Comparison of ENCODE assay signal across 19 cellular contexts in genomic region chr16:14128097-14128496, GRCh38. TPM values are rescaled to one million over a fixed set of nuclear protein-coding genes. Genes with fewer than 3 reads are reported as not detected.
DNase-seq lines count a peak whose midpoint lies in the region; ATAC-seq and TF ChIP-seq lines count a peak whose summit lies in the region.
"Had no signal": no experiment of that assay in that cellular context is flagged by ENCODE, and none has a peak within 500 bp of the region (broad histone marks: within the 10 kb centered on the region; RNA-seq: fewer than 3 reads in every experiment).

No MANE protein-coding gene starts in this region.

- CTCF ChIA-PET in WTC11 (lab: Charles Lee): no interaction called here

- H3T11ph ChIP-seq in H9 (ENCODE audit: low read length): no peak overlapping the region

- no peak overlapping the region for H4K5ac ChIP-seq in H9 (ENCODE audit: insufficient read length, low read depth, low read length)

- no peak for DNase-seq in H9
- no peak for DNase-seq in WTC11 (ENCODE audit: low spot score)
- peak; percentile 12 for DNase-seq in dedifferentiated amniotic fluid mesenchymal stem cell (ENCODE audit: extremely low spot score)
- no peak for DNase-seq in natural killer cell
- DNase-seq in spleen: no peak
- no peak for DNase-seq in hepatic stellate cell (ENCODE audit: low spot score)
- DNase-seq in medulla oblongata (ENCODE audit: extremely low spot score): no peak
- DNase-seq: 8988T; ACHN; BE2C; C1 segment of cervical spinal cord; Caco-2; Calu3; CD4-positive, alpha-beta memory T cell; CD4-positive, CD25-positive, alpha-beta regulatory T cell; DMS79 treated with DMSO at 0.1 percent for 48 hours; GF-D8 had no signal

- no peaks in the 10 kb centered on the region for H3K4me1 ChIP-seq in H9 (ENCODE audit: insufficient read depth, low read length)
- peaks cover 0 to 16% (median 0%) of the 10 kb centered on the region in 6 donors for H3K4me1 ChIP-seq in spleen
- H3K4me1 ChIP-seq: BE2C, BLaER1 had no signal

- H3K23me2 ChIP-seq in H9 (ENCODE audit: insufficient read length, low read depth, low read length, poor library complexity, severe bottlenecking): no peaks in the 10 kb centered on the region

- no peaks in the 10 kb centered on the region for H4K20me1 ChIP-seq in H9 (ENCODE audit: control insufficient read depth, insufficient read depth, insufficient read length)

- H3K27me3 ChIP-seq in H9 (ENCODE audit: insufficient read depth, low read length): no peaks in the 10 kb centered on the region
- H3K27me3 ChIP-seq in spleen (replicated peaks in 1 of 7): no peaks in the 10 kb centered on the region
- H3K27me3 ChIP-seq: BE2C, BLaER1 had no signal

- no peak overlapping the region for H3K4ac ChIP-seq in H9 (ENCODE audit: low read depth, low read length)

- POLR2A ChIA-PET in WTC11 (lab: Charles Lee): no interaction called here

- H3K9me3 ChIP-seq in H9 (ENCODE audit: control insufficient read depth, low read depth, low read length) (no peaks in the 10 kb centered on the region), spleen (no peaks in the 10 kb centered on the region)
- H3K9me3 ChIP-seq: BE2C, Caco-2 had no signal

- H2BK120ac ChIP-seq in H9 (ENCODE audit: low read depth, low read length, poor library complexity, severe bottlenecking): no peak overlapping the region

- ATAC-seq in WTC11: no peak
- ATAC-seq in natural killer cell: no peak

- H3K18ac ChIP-seq in H9 (ENCODE audit: insufficient read length, low read depth, low read length): no peak overlapping the region

- no peak overlapping the region for H2BK15ac ChIP-seq in H9 (ENCODE audit: low read depth, low read length)

- no peaks in the 10 kb centered on the region for H3K36me3 ChIP-seq in spleen
- H3K36me3 ChIP-seq: BE2C had no signal

- H3K79me1 ChIP-seq in H9 (ENCODE audit: insufficient read depth, low read depth, low read length, poor library complexity, severe bottlenecking): peaks cover 6% of the 10 kb centered on the region

- TF ChIP-seq CTCF in H9 (conservative IDR thresholded peaks at IDR 0.05) (no peak), WTC11 (IDR thresholded peaks at IDR 0.05) (no peak), natural killer cell (IDR thresholded peaks at IDR 0.05) (no peak), spleen (IDR thresholded peaks at IDR 0.05 in 8 of 11, conservative IDR thresholded peaks at IDR 0.05 in 3 of 11) (no peak)

- H3K4me2 ChIP-seq in H9 (ENCODE audit: insufficient read depth, insufficient read length, low read length): no peak overlapping the region
- H3K4me2 ChIP-seq: BLaER1 had no signal

- no CpG with 5 or more reads among the region's 5 CpGs for WGBS in H9 (ENCODE audit: extremely low coverage, insufficient read length, low lambda C conversion rate)
- 93 to 98% (median 95%) methylated on average over 5 of the region's 5 CpGs for WGBS in spleen, 5 donors

- no peak overlapping the region for H3K4me3 Mint-ChIP-seq in H9
- no peak overlapping the region for H3K4me3 Mint-ChIP-seq in WTC11
- no peak overlapping the region for H3K4me3 Mint-ChIP-seq in natural killer cell
- H3K4me3 Mint-ChIP-seq: CD14-positive monocyte; CD4-positive, alpha-beta memory T cell; CD4-positive, CD25-positive, alpha-beta regulatory T cell had no signal

- no peak overlapping the region for H4K91ac ChIP-seq in H9 (ENCODE audit: insufficient read length, low read depth, low read length)

- H3K9ac ChIP-seq in H9 (ENCODE audit: extremely low read depth, insufficient read length, low read length): no peak overlapping the region
- H3K9ac ChIP-seq: BLaER1 had no signal

- no peak overlapping the region for H2AFZ ChIP-seq in H9 (ENCODE audit: low read length)

- H3K4me1 Mint-ChIP-seq in H9 (peaks cover 19 to 21% of the 10 kb centered on the region in 2 experiments), WTC11 (peaks cover 23% of the 10 kb centered on the region), natural killer cell (peaks cover 0 to 5% of the 10 kb centered on the region in 2 donors)
- H3K4me1 Mint-ChIP-seq: CD14-positive monocyte had no signal

- no peak overlapping the region for H2AK5ac ChIP-seq in H9 (ENCODE audit: insufficient read length, low read length)

- no peaks in the 10 kb centered on the region for H3K9me3 Mint-ChIP-seq in H9
- H3K9me3 Mint-ChIP-seq in WTC11: no peaks in the 10 kb centered on the region
- no peaks in the 10 kb centered on the region for H3K9me3 Mint-ChIP-seq in natural killer cell

- no peak overlapping the region for H3K4me3 ChIP-seq in spleen
- H3K4me3 ChIP-seq: BLaER1 had no signal

- no peak overlapping the region for H3K27ac ChIP-seq in H9 (ENCODE audit: insufficient read length, low read depth, low read length)
- H3K27ac ChIP-seq in spleen: no peak overlapping the region
- H3K27ac ChIP-seq: BLaER1 had no signal

- H2BK12ac ChIP-seq in H9 (ENCODE audit: insufficient read length, low read depth, low read length): no peak overlapping the region

- peaks cover 0 to 3% (median 0%) of the 10 kb centered on the region in 3 experiments; a peak in 2 of 7 replicates for H3K36me3 Mint-ChIP-seq in H9 (ENCODE audit: insufficient read depth in 1 of 3, low read depth in 3 of 3)
- H3K36me3 Mint-ChIP-seq in WTC11: no peaks in the 10 kb centered on the region
- H3K36me3 Mint-ChIP-seq in natural killer cell: no peaks in the 10 kb centered on the region
- H3K36me3 Mint-ChIP-seq: CD14-positive monocyte had no signal

- H2BK5ac ChIP-seq in H9 (ENCODE audit: insufficient read length, low read length): no peak overlapping the region

- H3K23ac ChIP-seq in H9 (ENCODE audit: insufficient read length, low read depth, low read length): no peak overlapping the region

- no peaks in the 10 kb centered on the region; the same call in 1 of the 2 replicates for H3K79me2 ChIP-seq in H9 (ENCODE audit: insufficient read depth, low read length)

- no peak overlapping the region for H3K56ac ChIP-seq in H9 (ENCODE audit: insufficient read length, low read depth, low read length)

- no peak overlapping the region for H2BK20ac ChIP-seq in H9 (ENCODE audit: low read depth, low read length, poor library complexity, severe bottlenecking)

- peak overlapping the region; percentile 7 to 65 (median 29); a peak in 3 of 7 replicates for H3K27ac Mint-ChIP-seq in H9
- H3K27ac Mint-ChIP-seq in WTC11: peak overlapping the region; percentile 50; the same call in 1 of the 2 replicates
- H3K27ac Mint-ChIP-seq in natural killer cell: no peak overlapping the region
- H3K27ac Mint-ChIP-seq: CD4-positive, alpha-beta memory T cell; CD4-positive, CD25-positive, alpha-beta regulatory T cell had no signal

- no peak overlapping the region for H3K14ac ChIP-seq in H9 (ENCODE audit: insufficient read depth, low read length)

- intact Hi-C loops in natural killer cell (cut with micrococcal nuclease) (no loop called here), spleen (cut with DNase I; ENCODE audit: low total_unique reads) (no loop called here)

- no peak overlapping the region for H4K8ac ChIP-seq in H9 (replicated peaks; ENCODE audit: insufficient read length, low read depth, low read length)

- TF ChIP-seq POLR2A in spleen (IDR thresholded peaks at IDR 0.05): no peak

- H3K27me3 Mint-ChIP-seq in H9 (ENCODE audit: low read depth): no peaks in the 10 kb centered on the region
- H3K27me3 Mint-ChIP-seq in WTC11 (ENCODE audit: low read depth): no peaks in the 10 kb centered on the region
- no peaks in the 10 kb centered on the region for H3K27me3 Mint-ChIP-seq in natural killer cell (ENCODE audit: low read depth in 2 of 2)
- H3K27me3 Mint-ChIP-seq: CD4-positive, alpha-beta memory T cell; CD4-positive, CD25-positive, alpha-beta regulatory T cell had no signal

TF ChIP-seq in WTC11, 78 proteins besides CTCF, POLR2A, EP300 and RAD21 (continues in another document):
- no peak for TF ChIP-seq CBFB (CRISPR knock-in tag; IDR thresholded peaks at IDR 0.05; ENCODE audit: low read depth)
- no peak for TF ChIP-seq FOXJ3 (CRISPR knock-in tag; IDR thresholded peaks at IDR 0.05; ENCODE audit: borderline replicate concordance)
- no peak for TF ChIP-seq JUN (CRISPR knock-in tag; IDR thresholded peaks at IDR 0.05)
- no peak for TF ChIP-seq ZNF425 (CRISPR knock-in tag; conservative IDR thresholded peaks at IDR 0.05)
- no peak for TF ChIP-seq ZNF671 (CRISPR knock-in tag; IDR thresholded peaks at IDR 0.05)
- no peak for TF ChIP-seq GABPB1 (CRISPR knock-in tag; IDR thresholded peaks at IDR 0.05)
- TF ChIP-seq SP1 (CRISPR knock-in tag; conservative IDR thresholded peaks at IDR 0.05): no peak
- no peak for TF ChIP-seq MXD4 (CRISPR knock-in tag; IDR thresholded peaks at IDR 0.05; ENCODE audit: borderline replicate concordance)
- no peak for TF ChIP-seq OVOL2 (CRISPR knock-in tag; IDR thresholded peaks at IDR 0.05; ENCODE audit: borderline replicate concordance)
- TF ChIP-seq IRF1 (CRISPR knock-in tag; IDR thresholded peaks at IDR 0.05): no peak

RNA-seq across cellular contexts. Expression of gene MRTFB, which starts 57.0 kb away (rescaled TPM):
- 27.3 and 29.9 TPM in 2 replicates for total RNA-seq in H9 (2021)
- 27.7 to 30.8 TPM (median 30.0 TPM) in 3 replicates for total RNA-seq in WTC11 (2021)
- total RNA-seq in natural killer cell: 10 to 100 TPM; 12.8 to 22.8 (median 19.6) TPM
- total RNA-seq in spleen: 10 to 100 TPM; 19.9 to 39.3 (median 31.0) TPM
- polyA plus RNA-seq in spleen: 1 to 10 TPM; 2.3 to 3.4 (median 2.5) TPM

Comparison
In these comparisons a context has a peak if more than half of its experiments do, and no peak if none do; other contexts are left out.
1. H3K27ac Mint-ChIP-seq: peak in H9 (3 of 3) and WTC11 (single experiment); none in natural killer cell (0 of 2).